ENCODE assay signal across 8 cellular contexts in genomic region chr19:13153627-13154240, GRCh38. TPM values are rescaled to one million over a fixed set of nuclear protein-coding genes. Genes with fewer than 3 reads are reported as not detected.
DNase-seq lines count a peak whose midpoint lies in the region; TF ChIP-seq lines count a peak whose summit lies in the region.

No MANE protein-coding gene starts in this region.

- H3K4me3 ChIP-seq in fibroblast of mammary gland (ENCODE audit: control insufficient read depth, low read depth, low read length) = peak overlapping the region; percentile 94

- peaks cover 43% of the 10 kb centered on the region for H3K4me1 Mint-ChIP-seq in activated CD4-positive, alpha-beta memory T cell treated with anti-CD3 and anti-CD28 coated beads, Interleukin-2, amount 10 ng/mL, durations not matched to agents 7 days and 5 days
- H3K4me1 Mint-ChIP-seq in osteocyte (ENCODE audit: unreplicated experiment) = peaks cover 29% of the 10 kb centered on the region

- H3K4me3 Mint-ChIP-seq in activated CD4-positive, alpha-beta memory T cell treated with anti-CD3 and anti-CD28 coated beads, Interleukin-2, amount 10 ng/mL, durations not matched to agents 7 days and 5 days = peak overlapping the region; percentile 95
- peak overlapping the region; percentile 99 for H3K4me3 Mint-ChIP-seq in osteocyte (ENCODE audit: unreplicated experiment)

- H3K27ac Mint-ChIP-seq in activated CD4-positive, alpha-beta memory T cell treated with anti-CD3 and anti-CD28 coated beads, Interleukin-2, amount 10 ng/mL, durations not matched to agents 7 days and 5 days = peak overlapping the region; percentile 99
- H3K27ac Mint-ChIP-seq in osteocyte (ENCODE audit: unreplicated experiment) = peak overlapping the region; percentile 97

- no peaks in the 10 kb centered on the region for H3K9me3 Mint-ChIP-seq in activated CD4-positive, alpha-beta memory T cell treated with anti-CD3 and anti-CD28 coated beads, Interleukin-2, amount 10 ng/mL, durations not matched to agents 7 days and 5 days
- H3K9me3 Mint-ChIP-seq in osteocyte (ENCODE audit: unreplicated experiment) = no peaks in the 10 kb centered on the region

- H3K36me3 Mint-ChIP-seq in activated CD4-positive, alpha-beta memory T cell treated with anti-CD3 and anti-CD28 coated beads, Interleukin-2, amount 10 ng/mL, durations not matched to agents 7 days and 5 days (ENCODE audit: low read depth) = peaks cover 48% of the 10 kb centered on the region
- H3K36me3 Mint-ChIP-seq in osteocyte (ENCODE audit: unreplicated experiment) = peaks cover 9% of the 10 kb centered on the region

- CTCF ChIA-PET in activated CD4-positive, alpha-beta memory T cell treated with anti-CD3 and anti-CD28 coated beads, Interleukin-2, amount 10 ng/mL, durations not matched to agents 7 days and 5 days (lab: Charles Lee) = interaction anchor here (1.2 to 4.4 kb wide), 4 partner anchors 11 to 188 kb away, joined by 4 to 29 read pairs (median 14); no protein-coding TSS in a partner anchor

- TF ChIP-seq CTCF in fibroblast of mammary gland (conservative IDR thresholded peaks at IDR 0.05; ENCODE audit: control insufficient read depth, insufficient read depth, low read depth, low read length) = no peak
- TF ChIP-seq CTCF in osteocyte (IDR thresholded peaks at IDR 0.05) = peak; percentile 23

- H3K27me3 Mint-ChIP-seq in activated CD4-positive, alpha-beta memory T cell treated with anti-CD3 and anti-CD28 coated beads, Interleukin-2, amount 10 ng/mL, durations not matched to agents 7 days and 5 days = no peaks in the 10 kb centered on the region
- no peaks in the 10 kb centered on the region for H3K27me3 Mint-ChIP-seq in osteocyte (ENCODE audit: unreplicated experiment)

- POLR2A ChIA-PET in activated CD4-positive, alpha-beta memory T cell treated with anti-CD3 and anti-CD28 coated beads, Interleukin-2, amount 10 ng/mL, durations not matched to agents 7 days and 5 days (lab: Charles Lee) = interaction anchor here (1.0 to 6.6 kb wide), 24 partner anchors 12 to 693 kb away, joined by 3 to 335 read pairs (median 10); partner anchors contain the start of genes GCDH, NACC1 and TRMT1

- peak; percentile 15 for DNase-seq in AG20443 (ENCODE audit: low spot score)
- DNase-seq in HCEC 1CT = peak; percentile 59
- no peak for DNase-seq in activated CD4-positive, alpha-beta memory T cell treated with anti-CD3 and anti-CD28 coated beads, Interleukin-2, amount 10 ng/mL, durations not matched to agents 7 days and 5 days
- no peak for DNase-seq in fibroblast of mammary gland (ENCODE audit: low read depth)
- no peak for DNase-seq in osteocyte (ENCODE audit: extremely low spot score, unreplicated experiment)
- DNase-seq in NCI-H446 treated with DMSO at 0.1 percent for 48 hours (lab: John Stamatoyannopoulos, UW) = no peak
- no peak for DNase-seq in T1000 (lab: John Stamatoyannopoulos, UW)
- no peak for DNase-seq in NCI-H1694 (lab: John Stamatoyannopoulos, UW)

RNA-seq across cellular contexts. Expression of gene IER2, which starts 3.5 kb away (rescaled TPM):
- 100 to 1,000 TPM; 231 to 234 TPM for total RNA-seq in activated CD4-positive, alpha-beta memory T cell treated with anti-CD3 and anti-CD28 coated beads, Interleukin-2, amount 10 ng/mL, durations not matched to agents 7 days and 5 days
- 109 and 148 TPM in 2 replicates for total RNA-seq in osteocyte

RNA-seq across cellular contexts. Expression of gene STX10, which starts 3.6 kb away (rescaled TPM):
- total RNA-seq in activated CD4-positive, alpha-beta memory T cell treated with anti-CD3 and anti-CD28 coated beads, Interleukin-2, amount 10 ng/mL, durations not matched to agents 7 days and 5 days = 10 to 100 TPM; 69.0 to 72.2 TPM
- 48.5 and 50.5 TPM in 2 replicates for total RNA-seq in osteocyte

RNA-seq across cellular contexts. Expression of gene NACC1, which starts 35.7 kb away (rescaled TPM):
- total RNA-seq in activated CD4-positive, alpha-beta memory T cell treated with anti-CD3 and anti-CD28 coated beads, Interleukin-2, amount 10 ng/mL, durations not matched to agents 7 days and 5 days = 10 to 100 TPM; 74.5 to 82.2 TPM
- 40.4 and 45.1 TPM in 2 replicates for total RNA-seq in osteocyte

RNA-seq across cellular contexts. Expression of gene TRMT1, which starts 37.2 kb away (rescaled TPM):
- 10 to 100 TPM; 29.4 to 29.7 TPM for total RNA-seq in activated CD4-positive, alpha-beta memory T cell treated with anti-CD3 and anti-CD28 coated beads, Interleukin-2, amount 10 ng/mL, durations not matched to agents 7 days and 5 days
- 37.4 and 43.1 TPM in 2 replicates for total RNA-seq in osteocyte

RNA-seq across cellular contexts. Expression of gene LYL1, which starts 51.1 kb away (rescaled TPM):
- total RNA-seq in activated CD4-positive, alpha-beta memory T cell treated with anti-CD3 and anti-CD28 coated beads, Interleukin-2, amount 10 ng/mL, durations not matched to agents 7 days and 5 days = 1 to 10 TPM; 5.7 to 6.2 TPM
- total RNA-seq in osteocyte = not detected in 2 replicates

Comparison
In these comparisons a context has a peak if more than half of its experiments do, and no peak if none do; other contexts are left out.
1. DNase-seq: peak in AG20443 (single experiment) and HCEC 1CT (single experiment); none in activated CD4-positive, alpha-beta memory T cell treated with anti-CD3 and anti-CD28 coated beads, Interleukin-2, amount 10 ng/mL, durations not matched to agents 7 days and 5 days (single experiment), fibroblast of mammary gland (single experiment), osteocyte (single experiment), NCI-H446 treated with DMSO at 0.1 percent for 48 hours (single experiment), T1000 (single experiment) and NCI-H1694 (single experiment).